In genomic region chr4:83011779-83012630, GRCh38 we compare ENCODE assay signal across 8 cellular contexts. TPM values are rescaled to one million over a fixed set of nuclear protein-coding genes. Genes with fewer than 3 reads are reported as not detected.
DNase-seq lines count a peak whose midpoint lies in the region; ATAC-seq and TF ChIP-seq lines count a peak whose summit lies in the region.

No MANE protein-coding gene starts in this region.

- peak overlapping the region; percentile 75 for H2AFZ ChIP-seq in parathyroid adenoma

- peak; percentile 39 for DNase-seq in NK-92 treated with Interleukin-12 subunit alpha and Interleukin-12 subunit beta, amount 100 ng/mL, for 24 hours (lab: John Stamatoyannopoulos, UW)
- DNase-seq in NK-92 (lab: John Stamatoyannopoulos, UW; ENCODE audit: unreplicated experiment) (no peak), NCI-H748 treated with DMSO at 0.1 percent for 48 hours (lab: John Stamatoyannopoulos, UW) (peak; percentile 30), heart right ventricle (peak; percentile 10 to 34)
- DNase-seq in activated naive CD4-positive, alpha-beta T cell treated with anti-CD3 and anti-CD28 coated beads, Interleukin-2, amount 50 U/mL, for 72 hours (ENCODE audit: low spot score in 2 of 2): peak; percentile 42 to 69

- intact Hi-C loops in heart right ventricle (cut with DNase I): loop anchor here in 8 of 10 donors (2.0 to 10.0 kb wide), 6 partner anchors 23 to 637 kb away; partner anchors contain the start of genes THAP9 (in 6 of the 8), COPS4 (in 1 of the 8), ENOPH1 (in 1 of the 8) and HNRNPD (in 1 of the 8)

- no peaks in the 10 kb centered on the region for H3K36me3 ChIP-seq in heart right ventricle
- no peaks in the 10 kb centered on the region for H3K36me3 ChIP-seq in parathyroid adenoma (ENCODE audit: control insufficient read depth, insufficient read depth, low read length)

- peak overlapping the region in 9 of 10 donors; percentile 68 to 97 (median 79) for H3K27ac ChIP-seq in heart right ventricle
- no peak overlapping the region for H3K27ac ChIP-seq in parathyroid adenoma

- TF ChIP-seq CTCF in heart right ventricle (IDR thresholded peaks at IDR 0.05): no peak
- TF ChIP-seq CTCF in parathyroid adenoma (IDR thresholded peaks at IDR 0.05): no peak

- H3K4me1 ChIP-seq in heart right ventricle: peaks cover 6 to 47% (median 34%) of the 10 kb centered on the region in 9 donors
- peaks cover 4% of the 10 kb centered on the region for H3K4me1 ChIP-seq in parathyroid adenoma

- H3K9ac ChIP-seq in parathyroid adenoma: no peak overlapping the region

- H3K79me2 ChIP-seq in parathyroid adenoma: no peaks in the 10 kb centered on the region

- H3K36me3 Mint-ChIP-seq in activated naive CD4-positive, alpha-beta T cell treated with anti-CD3 and anti-CD28 coated beads, Interleukin-2, amount 50 U/mL, for 72 hours: peaks cover 20 to 24% of the 10 kb centered on the region in 2 donors

- H3K9me3 Mint-ChIP-seq in activated naive CD4-positive, alpha-beta T cell treated with anti-CD3 and anti-CD28 coated beads, Interleukin-2, amount 50 U/mL, for 72 hours: no peaks in the 10 kb centered on the region

- H3K4me3 ChIP-seq in heart right ventricle (peak overlapping the region; percentile 66 to 98 (median 79)), parathyroid adenoma (ENCODE audit: low read depth, low read length) (peak overlapping the region; percentile 81)

- H3K27me3 ChIP-seq in heart right ventricle (no peaks in the 10 kb centered on the region), parathyroid adenoma (ENCODE audit: control insufficient read depth, insufficient read depth, low read length) (no peaks in the 10 kb centered on the region)

- H3K4me2 ChIP-seq in parathyroid adenoma (ENCODE audit: low read length): peak overlapping the region; percentile 90

- peak; percentile 5 for ATAC-seq in HG02623 (IDR thresholded peaks at IDR 0.05; ENCODE audit: unreplicated experiment)
- ATAC-seq in activated naive CD4-positive, alpha-beta T cell treated with anti-CD3 and anti-CD28 coated beads, Interleukin-2, amount 50 U/mL, for 72 hours: peak; percentile 3 to 10
- ATAC-seq in heart right ventricle: peak in 2 of 8 donors; percentile 1 to 2
- ATAC-seq in HG03469 (IDR thresholded peaks at IDR 0.05; ENCODE audit: unreplicated experiment): no peak

- H3K9me3 ChIP-seq in heart right ventricle (no peaks in the 10 kb centered on the region), parathyroid adenoma (ENCODE audit: control insufficient read depth, low read length) (no peaks in the 10 kb centered on the region)

- 0% methylated on average over 40 to 41 of the region's 41 CpGs for WGBS in heart right ventricle, 2 donors

- H3K27ac Mint-ChIP-seq in activated naive CD4-positive, alpha-beta T cell treated with anti-CD3 and anti-CD28 coated beads, Interleukin-2, amount 50 U/mL, for 72 hours: peak overlapping the region; percentile 87 to 94

RNA-seq across cellular contexts. Expression of gene LIN54, which starts 1.4 kb away (rescaled TPM):
- 10 to 100 TPM; 25.4 to 27.6 TPM for total RNA-seq in activated naive CD4-positive, alpha-beta T cell treated with anti-CD3 and anti-CD28 coated beads, Interleukin-2, amount 50 U/mL, for 72 hours
- total RNA-seq in heart right ventricle: 1 to 10 TPM; 6.0 to 9.4 (median 9.0) TPM
- 1 to 10 TPM; 1.5 to 1.9 TPM for polyA plus RNA-seq in heart right ventricle

RNA-seq across cellular contexts. Expression of gene COPS4, which starts 23.0 kb away (rescaled TPM):
- 10 to 100 TPM; 30.9 to 32.4 TPM for total RNA-seq in activated naive CD4-positive, alpha-beta T cell treated with anti-CD3 and anti-CD28 coated beads, Interleukin-2, amount 50 U/mL, for 72 hours
- 10 to 100 TPM; 48.1 to 65.1 (median 57.5) TPM for total RNA-seq in heart right ventricle
- polyA plus RNA-seq in heart right ventricle: 10 to 100 TPM; 12.5 to 40.3 TPM
